Comparison of ENCODE assay signal across 8 cellular contexts in the genomic region with DNA sequence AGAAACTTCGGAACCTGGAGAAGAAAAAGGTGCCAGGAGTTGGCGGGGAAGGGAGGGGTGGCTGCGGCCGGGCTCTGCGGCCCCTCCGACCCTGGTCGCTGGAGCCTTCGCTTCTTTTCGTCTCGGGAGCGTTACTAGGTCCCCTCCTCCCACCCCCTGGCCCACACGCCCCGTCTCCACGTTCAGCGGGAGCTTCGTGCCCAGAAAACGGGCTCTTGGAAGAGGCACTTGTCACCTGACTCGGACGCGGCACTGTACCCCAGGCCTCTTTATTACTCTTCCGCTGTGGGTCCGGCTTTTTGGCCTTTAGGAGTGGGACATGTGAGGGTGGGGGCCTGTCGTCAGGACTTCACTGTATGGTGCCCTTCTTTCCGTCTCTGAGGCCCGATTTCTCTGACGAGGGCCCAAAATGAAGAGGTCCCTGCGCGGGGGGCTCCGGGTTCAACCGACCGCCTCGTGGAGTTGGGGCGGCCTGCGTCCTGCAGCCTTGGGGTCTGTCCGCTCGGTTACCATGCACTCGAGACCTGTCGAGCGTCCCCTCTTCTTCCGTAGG. TPM values are rescaled to one million over a fixed set of nuclear protein-coding genes. Genes with fewer than 3 reads are reported as not detected.
DNase-seq lines count a peak whose midpoint lies in the region; ATAC-seq and TF ChIP-seq lines count a peak whose summit lies in the region.

No MANE protein-coding gene starts in this region.

- intact Hi-C loops in lower lobe of right lung (cut with DNase I) = no loop called here

- H3K27ac ChIP-seq in ACC112 (ENCODE audit: low read depth, low read length) (peak overlapping the region; percentile 91), caudate nucleus (ENCODE audit: low read depth, low read length) (peak overlapping the region; percentile 90), lower lobe of right lung (peak overlapping the region; percentile 99)

- peaks cover 58% of the 10 kb centered on the region for H3K79me2 ChIP-seq in ACC112 (ENCODE audit: control insufficient read depth, insufficient read depth, low read length, unreplicated experiment)

- TF ChIP-seq CTCF in lower lobe of right lung (IDR thresholded peaks at IDR 0.05) = no peak

- peaks cover 12% of the 10 kb centered on the region for H3K36me3 ChIP-seq in ACC112 (ENCODE audit: insufficient read depth, low read length)
- H3K36me3 ChIP-seq in lower lobe of right lung = peaks cover 13% of the 10 kb centered on the region

- H3K9me3 ChIP-seq in lower lobe of right lung = no peaks in the 10 kb centered on the region

- H3K4me1 ChIP-seq in ACC112 (ENCODE audit: control insufficient read depth, insufficient read depth, low read length, unreplicated experiment) (peaks cover 32% of the 10 kb centered on the region), lower lobe of right lung (peaks cover 49% of the 10 kb centered on the region)

- peak; percentile 3 for ATAC-seq in GM21447 (IDR thresholded peaks at IDR 0.05; ENCODE audit: unreplicated experiment)
- ATAC-seq in lower lobe of right lung = peak in 1 of 2 donors; percentile 11
- no peak for ATAC-seq in HG03571 (IDR thresholded peaks at IDR 0.05; ENCODE audit: unreplicated experiment)
- ATAC-seq in GM18870 (IDR thresholded peaks at IDR 0.05; ENCODE audit: unreplicated experiment) = no peak

- peak overlapping the region; percentile 55 for H2AFZ ChIP-seq in ACC112 (ENCODE audit: low read length, unreplicated experiment)

- H3K27me3 ChIP-seq in ACC112 (ENCODE audit: insufficient read depth, low read length) (no peaks in the 10 kb centered on the region), lower lobe of right lung (ENCODE audit: low read depth) (no peaks in the 10 kb centered on the region)

- H3K4me3 ChIP-seq in ACC112 (ENCODE audit: low read depth, low read length) (peak overlapping the region; percentile 91), lower lobe of right lung (peak overlapping the region; percentile 92)

- DNase-seq in T follicular helper cell (ENCODE audit: low read depth) (peak; percentile 16), caudate nucleus (lab: John Stamatoyannopoulos, UW) (peak in 16 of 61 donors; percentile 6 to 65 (median 34)), lower lobe of right lung (peak; percentile 52)
- peak; percentile 4 to 6 for DNase-seq in stimulated activated CD8-positive, alpha-beta memory T cell treated with anti-CD3 and anti-CD28 coated beads, Interleukin-4, amount 100 ng/mL, for 4 hours (ENCODE audit: low read depth in 2 of 2, low spot score in 1 of 2)

RNA-seq across cellular contexts. Expression of gene CAPRIN1, which starts 1.2 kb away (rescaled TPM):
- 187 TPM for total RNA-seq in lower lobe of right lung

RNA-seq across cellular contexts. Expression of gene NAT10, which starts 52.7 kb away (rescaled TPM):
- 37.3 TPM for total RNA-seq in lower lobe of right lung
